ENCODE assay signal across 15 cellular contexts in genomic region chr21:17900281-17900989, GRCh38.
A peak's percentile ranks its signal among the peaks of the same experiment; 100 is the strongest.
DNase-seq lines count a peak whose midpoint lies in the region; ATAC-seq and TF ChIP-seq lines count a peak whose summit lies in the region.
"Had no signal": no experiment of that assay in that cellular context is flagged by ENCODE, and none has a peak within 500 bp of the region (broad histone marks: within the 10 kb centered on the region; RNA-seq: fewer than 3 reads in every experiment).

No MANE protein-coding gene starts in this region.

- DNase-seq in activated CD4-positive, alpha-beta T cell treated with anti-CD3 and anti-CD28 coated beads for 48 hours = peak; percentile 32
- DNase-seq in activated CD4-positive, alpha-beta T cell treated with anti-CD3 and anti-CD28 coated beads, Interleukin-2, amount 50 U/mL, for 4 hours = no peak
- DNase-seq in ecto neural progenitor cell (ENCODE audit: low spot score) = peak; percentile 48
- no peak for DNase-seq in sciatic nerve (ENCODE audit: low spot score)
- DNase-seq in NCI-H446 (lab: John Stamatoyannopoulos, UW) = no peak
- no peak for DNase-seq in hepatocyte (ENCODE audit: low spot score)
- no peak for DNase-seq in cortex of kidney (lab: John Stamatoyannopoulos, UW)
- DNase-seq: activated T-cell treated with anti-CD3 and anti-CD28 coated beads, Interleukin-2, amount 50 U/mL, for 4 hours; NCI-H187 treated with DMSO at 0.1 percent for 48 hours; RPMI8226; T1000 had no signal

- H3K4me3 ChIP-seq in HUES64 (ENCODE audit: low read length) (no peak overlapping the region), hepatocyte (no peak overlapping the region)
- H3K4me3 ChIP-seq: ascending aorta, vagina had no signal

- H3K36me3 ChIP-seq in HUES64 (ENCODE audit: insufficient read depth, low read length) (no peaks in the 10 kb centered on the region; the same call in 1 of the 2 replicates), hepatocyte (replicated peaks; ENCODE audit: insufficient read depth, low read depth) (no peaks in the 10 kb centered on the region)
- H3K36me3 ChIP-seq: ascending aorta, vagina had no signal

- intact Hi-C loops in sciatic nerve (cut with DNase I) = no loop called here

- 84% methylated on average over 8 of the region's 8 CpGs for WGBS in HUES64
- WGBS in hepatocyte (ENCODE audit: low lambda C conversion rate, missing lambda C conversion rate) = 85% methylated on average over 8 of the region's 8 CpGs

- no peaks in the 10 kb centered on the region for H3K27me3 ChIP-seq in HUES64 (ENCODE audit: insufficient read depth, low read length)
- H3K27me3 ChIP-seq in hepatocyte = no peaks in the 10 kb centered on the region
- H3K27me3 ChIP-seq: ascending aorta, vagina had no signal

- H3K27ac ChIP-seq in HUES64 (ENCODE audit: low read depth, low read length) (peak overlapping the region; percentile 95), hepatocyte (no peak overlapping the region)
- H3K27ac ChIP-seq: ascending aorta, vagina had no signal

- 0 out of 2 replicates have a peak, but pooled peaks cover 10% of the 10 kb centered on the region for H3K9me3 ChIP-seq in HUES64 (ENCODE audit: insufficient read depth, low read depth, low read length)
- no peaks in the 10 kb centered on the region for H3K9me3 ChIP-seq in hepatocyte (ENCODE audit: low read depth)
- H3K9me3 ChIP-seq: ascending aorta, vagina had no signal

- H3K4me2 ChIP-seq in hepatocyte = no peak overlapping the region

- H3K9me2 ChIP-seq in hepatocyte (replicated peaks; ENCODE audit: insufficient read depth) = no peaks in the 10 kb centered on the region

- no peak overlapping the region for H2AFZ ChIP-seq in hepatocyte

- peak; percentile 32 for ATAC-seq in sciatic nerve
- ATAC-seq: activated T-cell treated with anti-CD3 and anti-CD28 coated beads, Interleukin-2, amount 50 U/mL, for 4 hours; left lobe of liver had no signal

- TF ChIP-seq CTCF in hepatocyte (IDR thresholded peaks at IDR 0.05; ENCODE audit: poor library complexity) = no peak

- H3K4me1 ChIP-seq in HUES64 (ENCODE audit: insufficient read depth, low read length) = peaks cover 22% of the 10 kb centered on the region
- peaks cover 5% of the 10 kb centered on the region for H3K4me1 ChIP-seq in hepatocyte (ENCODE audit: insufficient read depth)
- H3K4me1 ChIP-seq: ascending aorta, vagina had no signal

- no peaks in the 10 kb centered on the region for H3K79me2 ChIP-seq in hepatocyte

- no peaks in the 10 kb centered on the region for H4K20me1 ChIP-seq in hepatocyte (ENCODE audit: insufficient read depth, poor library complexity, severe bottlenecking)

- H3K9ac ChIP-seq in HUES64 (ENCODE audit: low read depth, low read length) = peak overlapping the region; percentile 65

Comparison
In these comparisons a context has a peak if more than half of its experiments do, and no peak if none do; other contexts are left out.
1. DNase-seq: peak in activated CD4-positive, alpha-beta T cell treated with anti-CD3 and anti-CD28 coated beads for 48 hours (single experiment) and ecto neural progenitor cell (single experiment); none in activated CD4-positive, alpha-beta T cell treated with anti-CD3 and anti-CD28 coated beads, Interleukin-2, amount 50 U/mL, for 4 hours (0 of 2), sciatic nerve (single experiment), NCI-H446 (0 of 2), hepatocyte (single experiment) and cortex of kidney (single experiment).